ENCODE assay signal across 1 cellular context in the genomic region with DNA sequence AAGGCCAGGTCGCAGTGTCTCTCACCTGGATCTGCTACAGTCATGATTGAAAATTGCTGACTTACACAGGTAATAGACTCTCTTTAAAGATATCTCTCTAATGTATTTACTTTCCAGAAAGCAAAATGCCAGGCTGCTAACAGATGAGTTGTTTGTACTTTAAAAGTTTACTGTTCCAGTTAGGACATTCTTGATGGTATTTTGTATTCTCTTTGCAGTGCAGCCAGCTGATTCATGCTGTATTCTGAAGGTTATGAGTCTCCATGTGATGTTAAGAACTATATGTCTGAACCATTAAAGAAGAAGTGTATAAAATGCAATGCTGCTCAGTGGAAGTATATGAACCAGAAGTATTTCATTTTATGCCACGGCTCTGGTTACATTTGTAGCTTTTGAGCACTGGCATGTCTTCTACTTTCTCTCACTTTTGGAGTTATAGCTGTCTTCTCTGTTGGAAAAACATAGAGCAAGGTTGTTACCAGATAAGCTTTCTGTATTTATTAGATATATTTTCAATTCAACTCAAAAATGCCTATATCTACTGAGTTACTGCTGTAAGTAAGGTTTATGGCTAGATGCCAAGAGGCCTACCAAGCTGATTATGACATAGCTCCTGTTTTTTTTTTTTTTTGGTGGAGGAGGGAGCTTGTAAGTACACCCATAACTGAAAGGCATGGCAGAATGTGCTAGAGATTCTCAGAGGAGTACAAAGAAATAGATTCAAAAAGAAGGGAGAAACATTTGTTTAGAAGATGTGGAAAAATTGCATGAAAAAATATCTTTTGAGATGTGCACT.
TF ChIP-seq lines count a peak whose summit lies in the region.

No MANE protein-coding gene starts in this region.

TF ChIP-seq in IMR-90, 13 proteins besides CTCF, POLR2A, EP300 and RAD21:
- TF ChIP-seq RCOR1 (IDR thresholded peaks at IDR 0.05; ENCODE audit: insufficient replicate concordance, low read length) (no peak), NFE2L2 (IDR thresholded peaks at IDR 0.05; ENCODE audit: low read depth, low read length) (no peak), MXI1 (IDR thresholded peaks at IDR 0.05; ENCODE audit: borderline replicate concordance, low read depth, low read length) (no peak), MAZ (IDR thresholded peaks at IDR 0.05; ENCODE audit: borderline replicate concordance, low read depth, low read length) (no peak), CHD1 (IDR thresholded peaks at IDR 0.05; ENCODE audit: low read depth, low read length) (no peak)
- TF ChIP-seq, protein P1, sequence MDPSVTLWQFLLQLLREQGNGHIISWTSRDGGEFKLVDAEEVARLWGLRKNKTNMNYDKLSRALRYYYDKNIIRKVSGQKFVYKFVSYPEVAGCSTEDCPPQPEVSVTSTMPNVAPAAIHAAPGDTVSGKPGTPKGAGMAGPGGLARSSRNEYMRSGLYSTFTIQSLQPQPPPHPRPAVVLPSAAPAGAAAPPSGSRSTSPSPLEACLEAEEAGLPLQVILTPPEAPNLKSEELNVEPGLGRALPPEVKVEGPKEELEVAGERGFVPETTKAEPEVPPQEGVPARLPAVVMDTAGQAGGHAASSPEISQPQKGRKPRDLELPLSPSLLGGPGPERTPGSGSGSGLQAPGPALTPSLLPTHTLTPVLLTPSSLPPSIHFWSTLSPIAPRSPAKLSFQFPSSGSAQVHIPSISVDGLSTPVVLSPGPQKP (IDR thresholded peaks at IDR 0.05; ENCODE audit: borderline replicate concordance, low read depth, low read length): no peak
